In genomic region chr3:8492744-8493511, GRCh38 we compare ENCODE assay signal across 17 cellular contexts. TPM values are rescaled to one million over a fixed set of nuclear protein-coding genes. Genes with fewer than 3 reads are reported as not detected.
DNase-seq lines count a peak whose midpoint lies in the region; ATAC-seq lines count a peak whose summit lies in the region.
"Had no signal": no experiment of that assay in that cellular context is flagged by ENCODE, and none has a peak within 500 bp of the region (broad histone marks: within the 10 kb centered on the region; RNA-seq: fewer than 3 reads in every experiment).

No MANE protein-coding gene starts in this region.

- H3K27ac ChIP-seq in CD4-positive, CD25-positive, alpha-beta regulatory T cell (ENCODE audit: insufficient read depth, low read length, poor library complexity, severe bottlenecking) = peak overlapping the region; percentile 15
- H3K27ac ChIP-seq: vagina had no signal

- H3K4me1 ChIP-seq in CD4-positive, CD25-positive, alpha-beta regulatory T cell (ENCODE audit: control insufficient read depth, insufficient read depth, low read length, poor library complexity, severe bottlenecking) = peaks cover 18% of the 10 kb centered on the region

- H3K27ac Mint-ChIP-seq in CD4-positive, CD25-positive, alpha-beta regulatory T cell = no peak overlapping the region
- H3K27ac Mint-ChIP-seq: activated naive CD4-positive, alpha-beta T cell treated with anti-CD3 and anti-CD28 coated beads, Interleukin-2, amount 10 ng/mL, durations not matched to agents 7 days and 5 days; CD8-positive, alpha-beta T cell; stimulated activated naive B cell treated with anti-CD40 and anti-IgM and Interleukin-4, amounts not matched to agents 10 μg/mL and 1 μg/mL and 100 μg/mL, for 72 hours had no signal

- H3K36me3 ChIP-seq in CD4-positive, CD25-positive, alpha-beta regulatory T cell (ENCODE audit: control insufficient read depth, insufficient read depth, low read length) = no peaks in the 10 kb centered on the region
- H3K36me3 ChIP-seq: vagina had no signal

- peak overlapping the region; percentile 42 for H3K4me3 ChIP-seq in CD4-positive, CD25-positive, alpha-beta regulatory T cell (ENCODE audit: low read depth, low read length)
- H3K4me3 ChIP-seq: coronary artery, vagina had no signal

- H3K9me3 ChIP-seq in CD4-positive, CD25-positive, alpha-beta regulatory T cell (ENCODE audit: control insufficient read depth in 2 of 2, low read length in 2 of 2) = no peaks in the 10 kb centered on the region
- H3K9me3 ChIP-seq: vagina had no signal

- H3K27me3 ChIP-seq in CD4-positive, CD25-positive, alpha-beta regulatory T cell (ENCODE audit: control insufficient read depth, insufficient read depth, low read length) = no peaks in the 10 kb centered on the region
- H3K27me3 ChIP-seq: vagina had no signal

- H3K4me3 Mint-ChIP-seq in CD4-positive, CD25-positive, alpha-beta regulatory T cell = peak overlapping the region in 1 of 4 donors; percentile 32
- H3K4me3 Mint-ChIP-seq: activated naive CD4-positive, alpha-beta T cell treated with anti-CD3 and anti-CD28 coated beads, Interleukin-2, amount 10 ng/mL, durations not matched to agents 7 days and 5 days; CD8-positive, alpha-beta T cell; stimulated activated naive B cell treated with anti-CD40 and anti-IgM and Interleukin-4, amounts not matched to agents 10 μg/mL and 1 μg/mL and 100 μg/mL, for 72 hours had no signal

- H3K9me3 Mint-ChIP-seq in CD4-positive, CD25-positive, alpha-beta regulatory T cell = peaks cover 0 to under 1% (median 0%) of the 10 kb centered on the region in 7 donors
- H3K9me3 Mint-ChIP-seq: activated naive CD4-positive, alpha-beta T cell treated with anti-CD3 and anti-CD28 coated beads, Interleukin-2, amount 10 ng/mL, durations not matched to agents 7 days and 5 days; CD8-positive, alpha-beta T cell had no signal

- H3K36me3 Mint-ChIP-seq in CD4-positive, CD25-positive, alpha-beta regulatory T cell = no peaks in the 10 kb centered on the region
- H3K36me3 Mint-ChIP-seq: activated naive CD4-positive, alpha-beta T cell treated with anti-CD3 and anti-CD28 coated beads, Interleukin-2, amount 10 ng/mL, durations not matched to agents 7 days and 5 days; CD8-positive, alpha-beta T cell; naive B cell; stimulated activated naive B cell treated with anti-CD40 and anti-IgM and Interleukin-4, amounts not matched to agents 10 μg/mL and 1 μg/mL and 100 μg/mL, for 72 hours had no signal

- DNase-seq in CD4-positive, CD25-positive, alpha-beta regulatory T cell = peak in 1 of 3 donors; percentile 19
- peak; percentile 50 for DNase-seq in LHCN-M2 (ENCODE audit: low read depth)
- DNase-seq in amniotic epithelial cell (ENCODE audit: low read depth) = peak; percentile 20
- peak; percentile 77 for DNase-seq in kidney tubule cell (ENCODE audit: low spot score)
- DNase-seq in HuH-7 (ENCODE audit: low spot score) = no peak
- DNase-seq in activated CD4-positive, CD25-positive, alpha-beta regulatory T cell treated with anti-CD3 and anti-CD28 coated beads, Interleukin-2, amount 50 U/mL, for 72 hours = no peak
- no peak for DNase-seq in NCI-H2029 (lab: John Stamatoyannopoulos, UW)
- no peak for DNase-seq in mesenteric fat pad (ENCODE audit: low spot score)
- DNase-seq: activated CD4-positive, alpha-beta T cell treated with anti-CD3 and anti-CD28 coated beads, Interleukin-2, amount 50 U/mL, for 1 hour; activated naive CD4-positive, alpha-beta T cell treated with anti-CD3 and anti-CD28 coated beads, Interleukin-2, amount 10 ng/mL, durations not matched to agents 7 days and 5 days; CD8-positive, alpha-beta T cell; naive B cell; NCI-H2081; NCI-H510A; stimulated activated naive B cell treated with anti-CD40 and anti-IgM and Interleukin-4, amounts not matched to agents 10 μg/mL and 1 μg/mL and 100 μg/mL, for 72 hours had no signal

- H3K4me1 Mint-ChIP-seq in CD4-positive, CD25-positive, alpha-beta regulatory T cell = peaks cover 4 to 22% (median 10%) of the 10 kb centered on the region in 4 donors
- H3K4me1 Mint-ChIP-seq: activated naive CD4-positive, alpha-beta T cell treated with anti-CD3 and anti-CD28 coated beads, Interleukin-2, amount 10 ng/mL, durations not matched to agents 7 days and 5 days; naive B cell; stimulated activated naive B cell treated with anti-CD40 and anti-IgM and Interleukin-4, amounts not matched to agents 10 μg/mL and 1 μg/mL and 100 μg/mL, for 72 hours had no signal

- ATAC-seq in CD4-positive, CD25-positive, alpha-beta regulatory T cell (ENCODE audit: low read depth in 2 of 2) = peak in 1 of 2 donors; percentile 66
- ATAC-seq: CD8-positive, alpha-beta T cell; stimulated activated naive B cell treated with anti-CD40 and anti-IgM and Interleukin-4, amounts not matched to agents 10 μg/mL and 1 μg/mL and 100 μg/mL, for 72 hours had no signal

- no peaks in the 10 kb centered on the region for H3K27me3 Mint-ChIP-seq in CD4-positive, CD25-positive, alpha-beta regulatory T cell
- H3K27me3 Mint-ChIP-seq: activated naive CD4-positive, alpha-beta T cell treated with anti-CD3 and anti-CD28 coated beads, Interleukin-2, amount 10 ng/mL, durations not matched to agents 7 days and 5 days had no signal

RNA-seq across cellular contexts. Expression of gene LMCD1, which starts 8.7 kb away (rescaled TPM):
- 5.6 TPM for total RNA-seq in CD4-positive, CD25-positive, alpha-beta regulatory T cell
- 10 to 100 TPM; 13.3 to 27.7 (median 18.7) TPM for polyA plus RNA-seq in CD4-positive, CD25-positive, alpha-beta regulatory T cell
- total RNA-seq in LHCN-M2 (2014; rRNA removed) = 30.3 and 31.2 TPM in 2 replicates
- polyA plus RNA-seq in LHCN-M2 (2012) = 160 TPM
- 506 TPM for total RNA-seq in mesenteric fat pad

Comparison
In these comparisons a context has a peak if more than half of its experiments do, and no peak if none do; other contexts are left out.
1. DNase-seq: peak in LHCN-M2 (single experiment), amniotic epithelial cell (single experiment) and kidney tubule cell (single experiment); none in HuH-7 (single experiment), activated CD4-positive, CD25-positive, alpha-beta regulatory T cell treated with anti-CD3 and anti-CD28 coated beads, Interleukin-2, amount 50 U/mL, for 72 hours (single experiment), NCI-H2029 (single experiment) and mesenteric fat pad (single experiment).
2. RNA of gene LMCD1, which starts 8.7 kb away (total RNA-seq): 506 TPM in mesenteric fat pad (single experiment); 30.3 to 31.2 TPM in LHCN-M2 and 5.6 TPM in CD4-positive, CD25-positive, alpha-beta regulatory T cell (single experiment); every median in the first group is over 10 times any median in the second.